ENCODE assay signal across 13 cellular contexts in genomic region chr2:179995735-179996134, GRCh38. TPM values are rescaled to one million over a fixed set of nuclear protein-coding genes. Genes with fewer than 3 reads are reported as not detected.
A peak's percentile ranks its signal among the peaks of the same experiment; 100 is the strongest.
DNase-seq lines count a peak whose midpoint lies in the region; ATAC-seq and TF ChIP-seq lines count a peak whose summit lies in the region.
"Had no signal": no experiment of that assay in that cellular context is flagged by ENCODE, and none has a peak within 500 bp of the region (broad histone marks: within the 10 kb centered on the region; RNA-seq: fewer than 3 reads in every experiment).

No MANE protein-coding gene starts in this region.

- H3K4me1 Mint-ChIP-seq in activated T-cell treated with anti-CD3 and anti-CD28 coated beads, Interleukin-2, amount 50 U/mL, for 24 hours (ENCODE audit: low read depth), result peaks cover 70% of the 10 kb centered on the region
- peaks cover 25 to 44% of the 10 kb centered on the region in 2 donors for H3K4me1 Mint-ChIP-seq in stimulated activated naive B cell treated with anti-CD40 and anti-IgM and Interleukin-4, amounts not matched to agents 10 μg/mL and 1 μg/mL and 100 μg/mL, for 72 hours
- H3K4me1 Mint-ChIP-seq in T-helper 2 cell treated with Interferon-gamma antibody and Interleukin-4, amounts not matched to agents 5 μg/mL and 100 μg/mL, for 36 hours (ENCODE audit: low read depth), result peaks cover 7% of the 10 kb centered on the region
- peaks cover 3% of the 10 kb centered on the region for H3K4me1 Mint-ChIP-seq in mesothelial cell of epicardium

- TF ChIP-seq CTCF in breast epithelium (IDR thresholded peaks at IDR 0.05), result no peak
- TF ChIP-seq CTCF in mesothelial cell of epicardium (IDR thresholded peaks at IDR 0.05; ENCODE audit: unreplicated experiment), result no peak

- peaks cover 68% of the 10 kb centered on the region for H3K36me3 Mint-ChIP-seq in activated T-cell treated with anti-CD3 and anti-CD28 coated beads, Interleukin-2, amount 50 U/mL, for 24 hours (ENCODE audit: low read depth)
- peaks cover 12 to 25% of the 10 kb centered on the region in 2 donors for H3K36me3 Mint-ChIP-seq in stimulated activated naive B cell treated with anti-CD40 and anti-IgM and Interleukin-4, amounts not matched to agents 10 μg/mL and 1 μg/mL and 100 μg/mL, for 72 hours
- H3K36me3 Mint-ChIP-seq in T-helper 2 cell treated with Interferon-gamma antibody and Interleukin-4, amounts not matched to agents 5 μg/mL and 100 μg/mL, for 36 hours (ENCODE audit: low read depth), result peaks cover 15% of the 10 kb centered on the region
- H3K36me3 Mint-ChIP-seq in mesothelial cell of epicardium, result peaks cover 14% of the 10 kb centered on the region

- peak overlapping the region; percentile 69 for H3K27ac Mint-ChIP-seq in activated T-cell treated with anti-CD3 and anti-CD28 coated beads, Interleukin-2, amount 50 U/mL, for 24 hours
- H3K27ac Mint-ChIP-seq in stimulated activated naive B cell treated with anti-CD40 and anti-IgM and Interleukin-4, amounts not matched to agents 10 μg/mL and 1 μg/mL and 100 μg/mL, for 72 hours, result peak overlapping the region; percentile 84
- H3K27ac Mint-ChIP-seq in T-helper 2 cell treated with Interferon-gamma antibody and Interleukin-4, amounts not matched to agents 5 μg/mL and 100 μg/mL, for 36 hours, result no peak overlapping the region
- H3K27ac Mint-ChIP-seq in mesothelial cell of epicardium, result no peak overlapping the region

- no peaks in the 10 kb centered on the region for H3K4me1 ChIP-seq in breast epithelium

- no peaks in the 10 kb centered on the region for H3K27me3 Mint-ChIP-seq in activated T-cell treated with anti-CD3 and anti-CD28 coated beads, Interleukin-2, amount 50 U/mL, for 24 hours
- no peaks in the 10 kb centered on the region for H3K27me3 Mint-ChIP-seq in stimulated activated naive B cell treated with anti-CD40 and anti-IgM and Interleukin-4, amounts not matched to agents 10 μg/mL and 1 μg/mL and 100 μg/mL, for 72 hours
- no peaks in the 10 kb centered on the region for H3K27me3 Mint-ChIP-seq in T-helper 2 cell treated with Interferon-gamma antibody and Interleukin-4, amounts not matched to agents 5 μg/mL and 100 μg/mL, for 36 hours (ENCODE audit: low read depth)
- H3K27me3 Mint-ChIP-seq in mesothelial cell of epicardium (ENCODE audit: low read depth), result no peaks in the 10 kb centered on the region

- intact Hi-C loops in breast epithelium (cut with DNase I; ENCODE audit: low total_unique reads), result no loop called here

- DNase-seq in activated T-cell treated with anti-CD3 and anti-CD28 coated beads, Interleukin-2, amount 50 U/mL, for 24 hours, result no peak
- DNase-seq in activated T-cell treated with anti-CD3 and anti-CD28 coated beads for 4 hours (no peak), breast epithelium (ENCODE audit: low spot score in 2 of 2) (no peak), mesothelial cell of epicardium (ENCODE audit: low spot score in 2 of 2, unreplicated experiment in 2 of 2) (no peak)
- no peak for DNase-seq in stimulated activated naive B cell treated with anti-CD40 and anti-IgM and Interleukin-4, amounts not matched to agents 10 μg/mL and 1 μg/mL and 100 μg/mL, for 72 hours
- no peak for DNase-seq in T-helper 2 cell treated with Interferon-gamma antibody and Interleukin-4, amounts not matched to agents 5 μg/mL and 100 μg/mL, for 36 hours (ENCODE audit: low spot score)
- DNase-seq: Calu3; MM.1S; NCI-H2171; NK-92 treated with Interleukin-12 subunit alpha and Interleukin-12 subunit beta, amount 100 ng/mL, for 24 hours; upper lobe of left lung had no signal

- TF ChIP-seq POLR2A in breast epithelium (IDR thresholded peaks at IDR 0.05), result no peak

- no peak overlapping the region for H3K4me3 ChIP-seq in breast epithelium
- H3K4me3 ChIP-seq: upper lobe of left lung had no signal

- no peaks in the 10 kb centered on the region for H3K9me3 ChIP-seq in breast epithelium
- H3K9me3 ChIP-seq: upper lobe of left lung had no signal

- no peak overlapping the region for H3K27ac ChIP-seq in breast epithelium
- H3K27ac ChIP-seq: upper lobe of left lung had no signal

- H3K36me3 ChIP-seq in breast epithelium, result no peaks in the 10 kb centered on the region

- H3K4me3 Mint-ChIP-seq in activated T-cell treated with anti-CD3 and anti-CD28 coated beads, Interleukin-2, amount 50 U/mL, for 24 hours, result no peak overlapping the region
- H3K4me3 Mint-ChIP-seq in stimulated activated naive B cell treated with anti-CD40 and anti-IgM and Interleukin-4, amounts not matched to agents 10 μg/mL and 1 μg/mL and 100 μg/mL, for 72 hours, result no peak overlapping the region
- no peak overlapping the region for H3K4me3 Mint-ChIP-seq in T-helper 2 cell treated with Interferon-gamma antibody and Interleukin-4, amounts not matched to agents 5 μg/mL and 100 μg/mL, for 36 hours
- H3K4me3 Mint-ChIP-seq in mesothelial cell of epicardium, result no peak overlapping the region

- H3K9me3 Mint-ChIP-seq in activated T-cell treated with anti-CD3 and anti-CD28 coated beads, Interleukin-2, amount 50 U/mL, for 24 hours, result no peaks in the 10 kb centered on the region
- no peaks in the 10 kb centered on the region for H3K9me3 Mint-ChIP-seq in stimulated activated naive B cell treated with anti-CD40 and anti-IgM and Interleukin-4, amounts not matched to agents 10 μg/mL and 1 μg/mL and 100 μg/mL, for 72 hours
- H3K9me3 Mint-ChIP-seq in T-helper 2 cell treated with Interferon-gamma antibody and Interleukin-4, amounts not matched to agents 5 μg/mL and 100 μg/mL, for 36 hours, result no peaks in the 10 kb centered on the region
- H3K9me3 Mint-ChIP-seq in mesothelial cell of epicardium, result no peaks in the 10 kb centered on the region

- H3K27me3 ChIP-seq in breast epithelium, result no peaks in the 10 kb centered on the region
- H3K27me3 ChIP-seq: upper lobe of left lung had no signal

- ATAC-seq in GM21737 (IDR thresholded peaks at IDR 0.05; ENCODE audit: unreplicated experiment) (peak; percentile 47), HG03442 (IDR thresholded peaks at IDR 0.05; ENCODE audit: unreplicated experiment) (peak; percentile 55)
- peak; percentile 31 to 57 for ATAC-seq in stimulated activated naive B cell treated with anti-CD40 and anti-IgM and Interleukin-4, amounts not matched to agents 10 μg/mL and 1 μg/mL and 100 μg/mL, for 72 hours (replicated peaks)

RNA-seq across cellular contexts. Expression of gene CWC22, which starts 11.4 kb away (rescaled TPM):
- 10 to 100 TPM; 23.0 to 28.1 (median 23.9) TPM for total RNA-seq in breast epithelium
- total RNA-seq in mesothelial cell of epicardium, result 21.2 to 22.8 TPM (median 22.2 TPM) in 3 replicates

Comparison
In these comparisons a context has a peak if more than half of its experiments do, and no peak if none do; other contexts are left out.
1. H3K27ac Mint-ChIP-seq: peak in activated T-cell treated with anti-CD3 and anti-CD28 coated beads, Interleukin-2, amount 50 U/mL, for 24 hours (single experiment) and stimulated activated naive B cell treated with anti-CD40 and anti-IgM and Interleukin-4, amounts not matched to agents 10 μg/mL and 1 μg/mL and 100 μg/mL, for 72 hours (single experiment); none in T-helper 2 cell treated with Interferon-gamma antibody and Interleukin-4, amounts not matched to agents 5 μg/mL and 100 μg/mL, for 36 hours (single experiment) and mesothelial cell of epicardium (single experiment).
2. Peak in every context shown above with its lines, with median percentiles within 50 percentile points of each other: ATAC-seq.